Comparison of ENCODE assay signal across 9 cellular contexts in genomic region chr19:48994035-48994386, GRCh38. TPM values are rescaled to one million over a fixed set of nuclear protein-coding genes. Genes with fewer than 3 reads are reported as not detected.
DNase-seq lines count a peak whose midpoint lies in the region; ATAC-seq, FAIRE-seq and TF ChIP-seq lines count a peak whose summit lies in the region.
"Had no signal": no experiment of that assay in that cellular context is flagged by ENCODE, and none has a peak within 500 bp of the region (broad histone marks: within the 10 kb centered on the region; RNA-seq: fewer than 3 reads in every experiment).

No MANE protein-coding gene starts in this region.

- CTCF ChIA-PET in HEK293 (lab: Yijun Ruan, JAX): interaction anchor here (0.6 to 2.9 kb wide), 32 partner anchors 10 to 214 kb away, joined by 3 to 79 read pairs (median 5); partner anchors contain the start of gene CGB7

- H3K4me3 Mint-ChIP-seq in glutamatergic neuron (ENCODE audit: unreplicated experiment): peak overlapping the region; percentile 100

- TF ChIP-seq CTCF in HEK293 (tag by site-specific recombination; IDR thresholded peaks at IDR 0.05): no peak
- TF ChIP-seq CTCF in WERI-Rb-1 (IDR thresholded peaks at IDR 0.05; ENCODE audit: low read depth, low read length): no peak
- no peak for TF ChIP-seq CTCF in glutamatergic neuron (IDR thresholded peaks at IDR 0.05; ENCODE audit: partially characterized antibody, unreplicated experiment)

- H3K36me3 ChIP-seq in HEK293 (ENCODE audit: control insufficient read depth in 2 of 2, insufficient read depth in 1 of 2, low read length in 2 of 2) (peaks cover 7 to 24% of the 10 kb centered on the region in 2 experiments; a peak in 2 of 3 replicates), WERI-Rb-1 (peaks cover 9% of the 10 kb centered on the region)

- peak overlapping the region; percentile 92 for H3K27ac Mint-ChIP-seq in glutamatergic neuron (ENCODE audit: unreplicated experiment)

- H3K4me1 ChIP-seq in HEK293 (ENCODE audit: control insufficient read depth, insufficient read depth, low read length): peaks cover 12% of the 10 kb centered on the region; the same call in 1 of the 2 replicates

- H3K9me3 ChIP-seq in HEK293 (ENCODE audit: control insufficient read depth, insufficient read depth, low read depth, low read length): no peaks in the 10 kb centered on the region
- no peaks in the 10 kb centered on the region for H3K9me3 ChIP-seq in WERI-Rb-1 (ENCODE audit: severe bottlenecking)

- H3K9me3 Mint-ChIP-seq in glutamatergic neuron (ENCODE audit: unreplicated experiment): peaks cover 8% of the 10 kb centered on the region

- in situ Hi-C loops in KBM-7 (cut with MboI; ENCODE audit: low pct_unique_long_range_greater_than_20kb, low sequenced_read_pairs): no loop called here

- H3K36me3 Mint-ChIP-seq in glutamatergic neuron (ENCODE audit: unreplicated experiment): no peaks in the 10 kb centered on the region

- ATAC-seq in GM21786 (IDR thresholded peaks at IDR 0.05; ENCODE audit: unreplicated experiment) (no peak), GM21619 (IDR thresholded peaks at IDR 0.05; ENCODE audit: unreplicated experiment) (no peak)

- no peaks in the 10 kb centered on the region for H3K27me3 ChIP-seq in WERI-Rb-1 (ENCODE audit: insufficient read depth, low read depth, severe bottlenecking)

- no peaks in the 10 kb centered on the region for H3K27me3 Mint-ChIP-seq in glutamatergic neuron (ENCODE audit: unreplicated experiment)

- POLR2A ChIA-PET in HEK293 (lab: Yijun Ruan, JAX): interaction anchor here (0.5 to 2.8 kb wide), 38 partner anchors 9 to 498 kb away, joined by 3 to 33 read pairs (median 6); partner anchors contain the start of genes ALDH16A1, DHDH, FTL and LHB

- H3K4me1 Mint-ChIP-seq in glutamatergic neuron (ENCODE audit: low read depth, unreplicated experiment): peaks cover 24% of the 10 kb centered on the region

- H3K27ac ChIP-seq in HEK293 (ENCODE audit: extremely low read depth, low read depth, low read length) (peak overlapping the region; percentile 58), WERI-Rb-1 (peak overlapping the region; percentile 90), skin epidermis (peak overlapping the region in 20 of 21 experiments; percentile 71 to 98 (median 88))

- no peak for DNase-seq in WERI-Rb-1
- no peak for DNase-seq in glutamatergic neuron
- no peak for DNase-seq in urothelium cell line (ENCODE audit: low spot score)
- DNase-seq in KBM-7: no peak

- H3K4me3 ChIP-seq in HEK293 (ENCODE audit: low read depth, low read length) (peak overlapping the region; percentile 81), WERI-Rb-1 (ENCODE audit: low read depth, low read length) (peak overlapping the region; percentile 77), skin epidermis (peak overlapping the region; percentile 64 to 88 (median 78))

- FAIRE-seq in urothelium cell line (lab: Jason Lieb, UNC): no peak

TF ChIP-seq in HEK293, 187 proteins besides CTCF, POLR2A, EP300 and RAD21:
- TF ChIP-seq ZBTB17 (tag by site-specific recombination; IDR thresholded peaks at IDR 0.05) (0 out of 2 replicates have a peak, but pooled peaks have one; percentile 10), ZNF132 (tag by site-specific recombination; IDR thresholded peaks at IDR 0.05; ENCODE audit: borderline replicate concordance) (no peak), ZNF341 (tag by site-specific recombination; IDR thresholded peaks at IDR 0.05; ENCODE audit: low read depth) (peak; percentile 14; the same call in 1 of the 2 replicates), ZNF274 (IDR thresholded peaks at IDR 0.05; ENCODE audit: low read length) (no peak), ZNF274 (tag by site-specific recombination; IDR thresholded peaks at IDR 0.05; ENCODE audit: borderline replicate concordance) (0 out of 2 replicates have a peak, but pooled peaks have one; percentile 17), ZNF76 (tag by site-specific recombination; IDR thresholded peaks at IDR 0.05; ENCODE audit: borderline replicate concordance, low read depth) (peak; percentile 68), ZNF16 (tag by site-specific recombination; IDR thresholded peaks at IDR 0.05; ENCODE audit: low read depth) (no peak), ZNF2 (tag by site-specific recombination; IDR thresholded peaks at IDR 0.05) (no peak), ELK4 (IDR thresholded peaks at IDR 0.05; ENCODE audit: borderline replicate concordance, low read depth, low read length) (no peak)
TF ChIP-seq in HEK293: peak in this region for 4.

RNA-seq across cellular contexts. Expression of gene RUVBL2, which starts 0.3 kb away (rescaled TPM):
- total RNA-seq in glutamatergic neuron (ENCODE audit: unreplicated experiment): 60.9 TPM

RNA-seq across cellular contexts. Expression of gene GYS1, which starts 0.9 kb away (rescaled TPM):
- 69.0 TPM for total RNA-seq in glutamatergic neuron (ENCODE audit: unreplicated experiment)

RNA-seq across cellular contexts. Expression of gene LHB, which starts 22.9 kb away (rescaled TPM):
- total RNA-seq in glutamatergic neuron (ENCODE audit: unreplicated experiment): not detected
- total RNA-seq: left lobe of liver had no signal

RNA-seq across cellular contexts. Expression of gene FTL, which starts 28.9 kb away (rescaled TPM):
- 875 TPM for total RNA-seq in glutamatergic neuron (ENCODE audit: unreplicated experiment)

RNA-seq across cellular contexts. Expression of gene CGB3, which starts 30.1 kb away (rescaled TPM):
- not detected for total RNA-seq in glutamatergic neuron (ENCODE audit: unreplicated experiment)
- total RNA-seq: left lobe of liver had no signal
